Comparison of ENCODE assay signal across 8 cellular contexts in genomic region chr14:35532783-35533356, GRCh38. TPM values are rescaled to one million over a fixed set of nuclear protein-coding genes. Genes with fewer than 3 reads are reported as not detected.
A peak's percentile ranks its signal among the peaks of the same experiment; 100 is the strongest.
DNase-seq lines count a peak whose midpoint lies in the region; ATAC-seq, FAIRE-seq and TF ChIP-seq lines count a peak whose summit lies in the region.

No MANE protein-coding gene starts in this region.

- intact Hi-C loops in HepG2 (cut with micrococcal nuclease; ENCODE audit: unreplicated experiment) = loop anchor here (5.0 kb wide), 2 partner anchors 96 to 154 kb away; no protein-coding TSS in a partner anchor

- no peaks in the 10 kb centered on the region for H3F3A ChIP-seq in GM23248 (ENCODE audit: insufficient read depth)

- H3K4me1 ChIP-seq in GM23248 (ENCODE audit: insufficient read depth) (0 out of 2 replicates have a peak, but pooled peaks cover 3% of the 10 kb centered on the region), HepG2 (ENCODE audit: insufficient read depth, low read length) (peaks cover 20% of the 10 kb centered on the region)

- CTCF ChIA-PET in AG04450 (lab: Charles Lee) (interaction anchor here (1.3 kb wide), 1 partner anchor 27 kb away, joined by 3 read pairs; no protein-coding TSS in a partner anchor), HepG2 (lab: Yijun Ruan, JAX; ENCODE audit: low intra/inter-chr PET ratio, low total read pairs) (no interaction called here)

- TF ChIP-seq EP300 in HepG2 (IDR thresholded peaks at IDR 0.05; ENCODE audit: low read depth in 2 of 2, low read length in 2 of 2) (no peak), HepG2 (CRISPR knock-in tag; IDR thresholded peaks at IDR 0.05; ENCODE audit: borderline replicate concordance) (no peak)

- BruUV-seq in HepG2 (replicated peaks; lab: Mats Ljungman, UMichigan) = no TSS peak

- H3K27ac Mint-ChIP-seq in activated T-helper 17 cell treated with anti-CD3 and anti-CD28 coated beads, Interleukin-2, amount 50 U/mL, for 72 hours = no peak overlapping the region

- H3K4me3 ChIP-seq in AG04450 (ENCODE audit: low read depth, low read length) = peak overlapping the region; percentile 65
- peak overlapping the region; percentile 65 for H3K4me3 ChIP-seq in GM23248
- H3K4me3 ChIP-seq in HepG2 (replicated peaks in 1 of 3; ENCODE audit: insufficient read depth in 1 of 3, low read depth in 2 of 3, low read length in 3 of 3) = peak overlapping the region; percentile 62 to 80 (median 63)

- H3K4me2 ChIP-seq in GM23248 (ENCODE audit: unreplicated experiment) (peak overlapping the region; percentile 75), HepG2 (ENCODE audit: low read depth, low read length) (peak overlapping the region; percentile 94)

- ATAC-seq in activated T-helper 17 cell treated with anti-CD3 and anti-CD28 coated beads, Interleukin-2, amount 50 U/mL, for 72 hours (replicated peaks) = no peak
- peak; percentile 3 for ATAC-seq in HepG2
- no peak for ATAC-seq in HG02763 (IDR thresholded peaks at IDR 0.05; ENCODE audit: unreplicated experiment)
- ATAC-seq in GM19035 (IDR thresholded peaks at IDR 0.05; ENCODE audit: unreplicated experiment) = no peak
- ATAC-seq in HG02642 (IDR thresholded peaks at IDR 0.05; ENCODE audit: poor library complexity, unreplicated experiment) = no peak

- DNase-seq in AG04450 (ENCODE audit: low read depth, low spot score) (no peak), GM23248 (no peak), HepG2 (ENCODE audit: low spot score) (no peak), iPS-NIHi11 (ENCODE audit: low spot score) (no peak)

- POLR2A ChIA-PET in AG04450 (lab: Yijun Ruan, JAX) = no interaction called here
- POLR2A ChIA-PET in HepG2 (lab: Yijun Ruan, JAX) = no interaction called here

- H2AFZ ChIP-seq in GM23248 = peak overlapping the region; percentile 64
- no peak overlapping the region for H2AFZ ChIP-seq in HepG2 (ENCODE audit: low read length)

- 12% methylated on average over 6 of the region's 6 CpGs for WGBS in GM23248 (ENCODE audit: low coverage in 1 of 2, low lambda C conversion rate in 2 of 2, missing lambda C conversion rate in 2 of 2), 2 experiments
- 22% methylated on average over 6 of the region's 6 CpGs for WGBS in HepG2 (ENCODE audit: low lambda C conversion rate)

- no peaks in the 10 kb centered on the region for H3K79me2 ChIP-seq in GM23248 (ENCODE audit: insufficient read depth)
- H3K79me2 ChIP-seq in HepG2 (ENCODE audit: insufficient read depth, low read length) = no peaks in the 10 kb centered on the region

- H4K20me1 ChIP-seq in GM23248 (ENCODE audit: insufficient read depth) = no peaks in the 10 kb centered on the region
- peaks cover 25% of the 10 kb centered on the region; the same call in 1 of the 2 replicates for H4K20me1 ChIP-seq in HepG2 (ENCODE audit: insufficient read depth, low read length)

- H3K9ac ChIP-seq in GM23248 = no peak overlapping the region
- no peak overlapping the region for H3K9ac ChIP-seq in HepG2 (ENCODE audit: insufficient read depth, low read depth, low read length)

- H3K9me2 ChIP-seq in GM23248 (ENCODE audit: insufficient read depth) = no peaks in the 10 kb centered on the region

- TF ChIP-seq CTCF in AG04450 (IDR thresholded peaks at IDR 0.05; ENCODE audit: low read depth, low read length) (no peak), HepG2 (CRISPR knock-in tag; IDR thresholded peaks at IDR 0.05) (no peak)

- H3K27me3 ChIP-seq in AG04450 (ENCODE audit: control insufficient read depth, insufficient read depth, low read length) (peaks cover 41% of the 10 kb centered on the region), GM23248 (replicated peaks; ENCODE audit: insufficient read depth) (peaks cover 56% of the 10 kb centered on the region), HepG2 (ENCODE audit: control insufficient read depth in 1 of 2, insufficient read depth in 2 of 2, low read length in 2 of 2) (peaks cover 13 to 55% of the 10 kb centered on the region in 2 experiments)

- FAIRE-seq in HepG2 (lab: Jason Lieb, UNC) = no peak

- H3K27me3 Mint-ChIP-seq in activated T-helper 17 cell treated with anti-CD3 and anti-CD28 coated beads, Interleukin-2, amount 50 U/mL, for 72 hours = peaks cover 57% of the 10 kb centered on the region

- TF ChIP-seq POLR2A in HepG2 (IDR thresholded peaks at IDR 0.05; ENCODE audit: insufficient read depth in 1 of 2, low read depth in 2 of 2, low read length in 2 of 2) = no peak

- H3K9me3 Mint-ChIP-seq in activated T-helper 17 cell treated with anti-CD3 and anti-CD28 coated beads, Interleukin-2, amount 50 U/mL, for 72 hours = no peaks in the 10 kb centered on the region

- H3K36me3 ChIP-seq in GM23248 (ENCODE audit: low read depth) (no peaks in the 10 kb centered on the region), HepG2 (replicated peaks in 1 of 2; ENCODE audit: control insufficient read depth in 1 of 2, insufficient read depth in 2 of 2, low read length in 2 of 2) (no peaks in the 10 kb centered on the region)

- H3K27ac ChIP-seq in AG04450 (ENCODE audit: low read depth, low read length) (no peak overlapping the region), GM23248 (no peak overlapping the region), HepG2 (ENCODE audit: extremely low read length, insufficient read depth, low read length) (no peak overlapping the region)

- H3K9me3 ChIP-seq in AG04450 (ENCODE audit: control insufficient read depth, insufficient read depth, low read length) = peaks cover 5% of the 10 kb centered on the region; the same call in 1 of the 2 replicates
- no peaks in the 10 kb centered on the region for H3K9me3 ChIP-seq in GM23248 (ENCODE audit: low read depth)
- no peaks in the 10 kb centered on the region for H3K9me3 ChIP-seq in HepG2 (ENCODE audit: low read length)

- TF ChIP-seq RAD21 in HepG2 (CRISPR knock-in tag; IDR thresholded peaks at IDR 0.05) = no peak

- in situ Hi-C loops in GM23248 (cut with MboI) (no loop called here), HepG2 (cut with HindIII; ENCODE audit: extremely low pct_ligation_motif_present, low pct_unique_long_range_greater_than_20kb) (loop anchor here (10.0 kb wide), 1 partner anchor 282 kb away; no protein-coding TSS in a partner anchor)

- peak overlapping the region; percentile 61 for H3K4me3 Mint-ChIP-seq in activated T-helper 17 cell treated with anti-CD3 and anti-CD28 coated beads, Interleukin-2, amount 50 U/mL, for 72 hours

- H3K36me3 Mint-ChIP-seq in activated T-helper 17 cell treated with anti-CD3 and anti-CD28 coated beads, Interleukin-2, amount 50 U/mL, for 72 hours (ENCODE audit: low read depth) = peaks cover 10% of the 10 kb centered on the region

- peaks cover 6% of the 10 kb centered on the region for H3K4me1 Mint-ChIP-seq in activated T-helper 17 cell treated with anti-CD3 and anti-CD28 coated beads, Interleukin-2, amount 50 U/mL, for 72 hours

TF ChIP-seq in HepG2, 621 proteins besides CTCF, POLR2A, EP300 and RAD21 (continues in another document):
- 0 out of 4 replicates have a peak, but pooled peaks of 1 of the 2 experiments have one; percentile 8 for TF ChIP-seq ATF4 (CRISPR knock-in tag; IDR thresholded peaks at IDR 0.05)
- TF ChIP-seq TBX3 (IDR thresholded peaks at IDR 0.05; ENCODE audit: borderline replicate concordance) = no peak
- no peak for TF ChIP-seq ZNF724P (CRISPR knock-in tag; IDR thresholded peaks at IDR 0.05; ENCODE audit: borderline replicate concordance)
- TF ChIP-seq SIN3A (IDR thresholded peaks at IDR 0.05; ENCODE audit: borderline replicate concordance, low read depth, low read length) = 0 out of 2 replicates have a peak, but pooled peaks have one; percentile 24

RNA-seq across cellular contexts. Expression of gene INSM2, which starts 1.1 kb away (rescaled TPM):
- polyA plus RNA-seq in AG04450 (2011; rRNA removed) (not detected in 2 replicates), GM23248 (2016; fragmentation: Nextera tagmentation; extraction: Ambion mirVana) (not detected in 2 replicates), HepG2 (2011; rRNA removed) (not detected in 2 replicates)
- polyA minus RNA-seq in AG04450 (2011; rRNA and poly(A)+ RNA removed) = not detected in 2 replicates
- not detected in 2 replicates for total RNA-seq in GM23248 (2014; rRNA removed; shearing (Covaris generic))
- not detected for total RNA-seq in activated T-helper 17 cell treated with anti-CD3 and anti-CD28 coated beads, Interleukin-2, amount 50 U/mL, for 72 hours
- not detected in 2 replicates for total RNA-seq in HepG2 (2016; rRNA removed; fragmentation: Illumina TruSeq; extraction: Trizol)
- not detected in 2 replicates for total RNA-seq in HepG2 (2016; cell fraction: cytosol; rRNA removed; fragmentation: Illumina TruSeq; extraction: Trizol; ENCODE audit: low read depth)
- total RNA-seq in HepG2 (2016; cell fraction: insoluble cytoplasmic fraction; rRNA removed; fragmentation: Illumina TruSeq; extraction: Trizol) = not detected in 2 replicates
- total RNA-seq in HepG2 (2016; cell fraction: membrane; rRNA removed; fragmentation: Illumina TruSeq; extraction: Trizol) = not detected in 2 replicates
- not detected in 2 replicates for total RNA-seq in HepG2 (2016; cell fraction: nucleus; rRNA removed; fragmentation: Illumina TruSeq; extraction: Trizol)
- polyA plus RNA-seq in HepG2 (2011; cell fraction: cytosol; rRNA removed) = not detected in 2 replicates
- polyA plus RNA-seq in HepG2 (2011; cell fraction: nucleus; rRNA removed) = not detected in 2 replicates
- polyA plus RNA-seq in HepG2 (2012) = not detected in 2 replicates
- polyA plus RNA-seq in HepG2 (2016; cell fraction: cytosol; fragmentation: Illumina TruSeq; extraction: Trizol; ENCODE audit: low read depth) = not detected in 2 replicates
- polyA plus RNA-seq in HepG2 (2016; cell fraction: insoluble cytoplasmic fraction; fragmentation: Illumina TruSeq; extraction: Trizol; ENCODE audit: low read depth) = not detected in 2 replicates
- not detected in 2 replicates for polyA plus RNA-seq in HepG2 (2016; cell fraction: membrane; fragmentation: Illumina TruSeq; extraction: Trizol; ENCODE audit: low read depth)
- not detected in 2 replicates for polyA plus RNA-seq in HepG2 (2016; cell fraction: nucleus; fragmentation: Illumina TruSeq; extraction: Trizol; ENCODE audit: insufficient read depth, low read depth)
- 0.05 TPM in 1 of 2 replicates, not detected in the other for polyA minus RNA-seq in HepG2 (2011; rRNA and poly(A)+ RNA removed; ENCODE audit: low replicate concordance)
- not detected in 2 replicates for polyA minus RNA-seq in HepG2 (2011; cell fraction: cytosol; rRNA and poly(A)+ RNA removed)
- polyA minus RNA-seq in HepG2 (2011; cell fraction: nucleus; rRNA and poly(A)+ RNA removed) = not detected in 2 replicates
